Comparison of ENCODE assay signal across 8 cellular contexts in genomic region chr14:24114536-24115450, GRCh38. TPM values are rescaled to one million over a fixed set of nuclear protein-coding genes. Genes with fewer than 3 reads are reported as not detected.
A peak's percentile ranks its signal among the peaks of the same experiment; 100 is the strongest.
DNase-seq lines count a peak whose midpoint lies in the region; ATAC-seq and TF ChIP-seq lines count a peak whose summit lies in the region.

Gene DCAF11 (plus strand): TSS chr14:24114777. CDS start chr14:24115595, 818 bp downstream.
Gene NRL (minus strand): TSS chr14:24114949. CDS start chr14:24082848, 32,101 bp downstream.

- WGBS in IMR-90 (ENCODE audit: extremely low coverage in 2 of 2, insufficient read length in 1 of 2), 2 experiments: 0% methylated on average over 25 of the region's 65 CpGs; no CpG with 5 or more reads in 1 of the 2 experiments

- H3K4me3 ChIP-seq in IMR-90 (ENCODE audit: insufficient read depth, low read depth, low read length): peak within 1 kb of the TSS; percentile 74
- H3K4me3 ChIP-seq in OCI-LY7 (ENCODE audit: low read depth, low read length, poor library complexity, severe bottlenecking): peak within 1 kb of the TSS; percentile 91
- H3K4me3 ChIP-seq in epithelial cell of esophagus (ENCODE audit: low read length): peak within 1 kb of the TSS; percentile 92

- H2AFZ ChIP-seq in IMR-90 (replicated peaks; ENCODE audit: low read length, poor library complexity) (peak within 1 kb of the TSS; percentile 99), OCI-LY7 (ENCODE audit: low read length) (peak within 1 kb of the TSS; percentile 90)

- peaks cover 8% of the 10 kb centered on the region; the same call in 1 of the 2 replicates for H3K9me1 ChIP-seq in IMR-90 (ENCODE audit: insufficient read depth, low read length)

- H3K9me3 ChIP-seq in IMR-90 (ENCODE audit: control insufficient read depth, insufficient read depth, low read length) (no peaks in the 10 kb centered on the region), OCI-LY7 (ENCODE audit: low read length) (no peaks in the 10 kb centered on the region)

- DNase-seq in DMS 273 treated with DMSO at 0.1 percent for 48 hours (lab: John Stamatoyannopoulos, UW): peak; percentile 99
- peak; percentile 100 for DNase-seq in IMR-90
- DNase-seq in OCI-LY7 (ENCODE audit: low spot score): peak; percentile 99
- peak; percentile 99 for DNase-seq in activated T-cell treated with anti-CD3 and anti-CD28 coated beads for 4 hours
- peak; percentile 100 for DNase-seq in epithelial cell of esophagus (ENCODE audit: low read depth)
- DNase-seq in middle frontal gyrus (ENCODE audit: extremely low spot score, low spot score): peak; percentile 99
- peak; percentile 93 to 96 for DNase-seq in stimulated activated CD8-positive, alpha-beta memory T cell treated with anti-CD3 and anti-CD28 coated beads, Interleukin-2, amount 100 ng/mL, for 1 hour (ENCODE audit: low read depth in 2 of 2)

- dilution Hi-C loops in IMR-90 (cut with HindIII; ENCODE audit: low sequenced_read_pairs, unreplicated experiment): no loop called here

- intact Hi-C loops in IMR-90 (cut with micrococcal nuclease) (loop anchor here (1.0 to 2.0 kb wide), 2 partner anchors 26 to 47 kb away; partner anchors contain the start of genes EMC9 and IRF9), OCI-LY7 (cut with micrococcal nuclease; ENCODE audit: unreplicated experiment) (loop anchor here (1.0 kb wide), 4 partner anchors 20 to 47 kb away; partner anchors contain the start of genes EMC9, IRF9, PCK2 and PSME1)

- H3K36me3 ChIP-seq in IMR-90 (ENCODE audit: control insufficient read depth, insufficient read depth, low read length): peaks cover 15% of the 10 kb centered on the region
- peaks cover 34% of the 10 kb centered on the region for H3K36me3 ChIP-seq in OCI-LY7 (ENCODE audit: insufficient read depth, low read length)

- peak within 1 kb of the TSS; percentile 90 for H2BK120ac ChIP-seq in IMR-90 (ENCODE audit: low read depth, low read length)

- H3K79me2 ChIP-seq in OCI-LY7 (ENCODE audit: insufficient read depth, low read depth, low read length): peaks cover 8% of the 10 kb centered on the region; the same call in 1 of the 2 replicates

- H4K20me1 ChIP-seq in IMR-90 (ENCODE audit: insufficient read depth, low read length) (no peaks in the 10 kb centered on the region), OCI-LY7 (ENCODE audit: insufficient read depth, low read length) (no peaks in the 10 kb centered on the region)

- H2AK5ac ChIP-seq in IMR-90 (ENCODE audit: low read depth, low read length): peak within 1 kb of the TSS; percentile 72

- H3K4me1 ChIP-seq in IMR-90 (ENCODE audit: control insufficient read depth, insufficient read depth, low read length) (peaks cover 3% of the 10 kb centered on the region; the same call in 1 of the 2 replicates), OCI-LY7 (ENCODE audit: insufficient read depth, low read length, poor library complexity, severe bottlenecking) (peaks cover 15% of the 10 kb centered on the region)

- peak; percentile 30; the same call in 1 of the 2 replicates for TF ChIP-seq POLR2A in IMR-90 (IDR thresholded peaks at IDR 0.05; ENCODE audit: low read depth, low read length)

- peak within 1 kb of the TSS; percentile 95 for H3K23ac ChIP-seq in IMR-90 (ENCODE audit: low read depth, low read length)

- peak; percentile 81 for ATAC-seq in GM21529 (IDR thresholded peaks at IDR 0.05; ENCODE audit: unreplicated experiment)
- peak; percentile 90 for ATAC-seq in IMR-90 (ENCODE audit: low read depth)

- TF ChIP-seq CTCF in IMR-90 (conservative IDR thresholded peaks at IDR 0.05; ENCODE audit: low read depth, low read length) (no peak), OCI-LY7 (conservative IDR thresholded peaks at IDR 0.05; ENCODE audit: low read length) (no peak), epithelial cell of esophagus (IDR thresholded peaks at IDR 0.05; ENCODE audit: insufficient read depth, low read depth, low read length, missing control alignments) (no peak)

- no TSS peak for BruUV-seq in IMR-90 (replicated peaks; lab: Mats Ljungman, UMichigan)
- BruUV-seq in OCI-LY7 (replicated peaks; lab: Mats Ljungman, UMichigan): no TSS peak

- H3K9me2 ChIP-seq in OCI-LY7 (ENCODE audit: insufficient read depth, low read length): no peaks in the 10 kb centered on the region

- peak within 1 kb of the TSS; percentile 97 for H3K4ac ChIP-seq in IMR-90 (ENCODE audit: low read depth, low read length)

- H3K27ac ChIP-seq in IMR-90 (ENCODE audit: insufficient read depth, low read length): peak within 1 kb of the TSS; percentile 91
- H3K27ac ChIP-seq in OCI-LY7 (ENCODE audit: low read depth, low read length, poor library complexity, severe bottlenecking): peak within 1 kb of the TSS; percentile 93

- H3K14ac ChIP-seq in IMR-90 (replicated peaks; ENCODE audit: low read depth, low read length): peak within 1 kb of the TSS; percentile 78

- TF ChIP-seq RAD21 in IMR-90 (IDR thresholded peaks at IDR 0.05; ENCODE audit: low read length): no peak

- in situ Hi-C loops in IMR-90 (cut with MboI; ENCODE audit: low sequenced_read_pairs): no loop called here

- peak within 1 kb of the TSS; percentile 97 for H2BK5ac ChIP-seq in IMR-90 (ENCODE audit: low read depth, low read length, poor library complexity, severe bottlenecking)

- H2AK9ac ChIP-seq in IMR-90 (replicated peaks; ENCODE audit: low read depth, low read length, poor library complexity): peak within 1 kb of the TSS; percentile 99

- peak within 1 kb of the TSS; percentile 94 for H3K56ac ChIP-seq in IMR-90 (ENCODE audit: extremely low read depth, insufficient read depth, low read length)

- H3K27me3 ChIP-seq in IMR-90 (ENCODE audit: control insufficient read depth, insufficient read depth, low read length): no peaks in the 10 kb centered on the region

- peaks cover 10 to 16% of the 10 kb centered on the region in 2 experiments; a peak in 2 of 4 replicates for H3K79me1 ChIP-seq in IMR-90 (ENCODE audit: low read depth in 1 of 2, low read length in 2 of 2)

- H3K9ac ChIP-seq in IMR-90 (ENCODE audit: low read depth, low read length): peak within 1 kb of the TSS; percentile 76

- H4K8ac ChIP-seq in IMR-90 (ENCODE audit: low read depth in 2 of 2, low read length in 2 of 2): peak within 1 kb of the TSS; percentile 94 to 99

- peak within 1 kb of the TSS; percentile 98 for H4K91ac ChIP-seq in IMR-90 (ENCODE audit: insufficient read depth, low read depth, low read length)

- H3K18ac ChIP-seq in IMR-90 (ENCODE audit: low read depth, low read length): peak within 1 kb of the TSS; percentile 70

- peak within 1 kb of the TSS; percentile 33; the same call in 1 of the 3 replicates for H2BK15ac ChIP-seq in IMR-90 (ENCODE audit: low read depth, low read length)

- H2BK20ac ChIP-seq in IMR-90 (ENCODE audit: low read depth, low read length): peak within 1 kb of the TSS; percentile 50

- POLR2A ChIA-PET in IMR-90 (lab: Charles Lee; ENCODE audit: unreplicated experiment) (interaction anchor here (1.0 to 1.8 kb wide), 2 partner anchors 21 to 32 kb away, joined by 6 to 7 read pairs; partner anchors contain the start of genes PSME1 and PSME2), OCI-LY7 (lab: Charles Lee) (interaction anchor here (0.5 to 4.2 kb wide), 20 partner anchors 10 to 161 kb away, joined by 3 to 64 read pairs (median 4); partner anchors contain the start of genes DHRS4, EMC9, IRF9 and PCK2)

- H3K4me2 ChIP-seq in IMR-90 (ENCODE audit: low read depth, low read length): peak within 1 kb of the TSS; percentile 89
- H3K4me2 ChIP-seq in OCI-LY7 (ENCODE audit: low read length): peak within 1 kb of the TSS; percentile 95

- H4K5ac ChIP-seq in IMR-90 (ENCODE audit: low read depth, low read length): peak within 1 kb of the TSS; percentile 81

- CTCF ChIA-PET in IMR-90 (lab: Yijun Ruan, JAX) (interaction anchor here (0.5 to 1.8 kb wide), 5 partner anchors 9 to 1213 kb away, joined by 3 to 7 read pairs (median 3); partner anchors contain the start of gene IRF9), OCI-LY7 (lab: Charles Lee; ENCODE audit: unreplicated experiment) (interaction anchor here (0.7 to 2.7 kb wide), 7 partner anchors 9 to 128 kb away, joined by 3 to 12 read pairs (median 5); partner anchors contain the start of genes IRF9, PSME1 and TINF2)

TF ChIP-seq in IMR-90, 13 proteins besides CTCF, POLR2A, EP300 and RAD21 (continues in another document):
- TF ChIP-seq BHLHE40 (IDR thresholded peaks at IDR 0.05; ENCODE audit: low read depth, low read length) (peak; percentile 73), MXI1 (IDR thresholded peaks at IDR 0.05; ENCODE audit: borderline replicate concordance, low read depth, low read length) (peak; percentile 92), MAZ (IDR thresholded peaks at IDR 0.05; ENCODE audit: borderline replicate concordance, low read depth, low read length) (peak; percentile 82; the same call in 1 of the 2 replicates), NFE2L2 (IDR thresholded peaks at IDR 0.05; ENCODE audit: low read depth, low read length) (no peak), RCOR1 (IDR thresholded peaks at IDR 0.05; ENCODE audit: insufficient replicate concordance, low read length) (no peak), FOS (IDR thresholded peaks at IDR 0.05; ENCODE audit: low read depth, low read length) (peak; percentile 84; the same call in 1 of the 2 replicates), USF2 (IDR thresholded peaks at IDR 0.05; ENCODE audit: low read depth, low read length) (peak; percentile 96), MAFK (IDR thresholded peaks at IDR 0.05; ENCODE audit: low read depth, low read length) (0 out of 2 replicates have a peak, but pooled peaks have one; percentile 25), SMC3 (IDR thresholded peaks at IDR 0.05; ENCODE audit: low read depth, low read length) (no peak)

RNA-seq across cellular contexts. Expression of gene DCAF11, which starts in this region (rescaled TPM):
- total RNA-seq in IMR-90 (2012; rRNA removed) (46.7 and 52.0 TPM in 2 replicates), OCI-LY7 (2022) (63.6 and 77.3 TPM in 2 replicates)
- polyA plus RNA-seq in IMR-90 (2012; rRNA removed): 19.0 and 21.0 TPM in 2 replicates
- polyA plus RNA-seq in IMR-90 (2012; cell fraction: cytosol; rRNA removed): 24.4 and 34.6 TPM in 2 replicates
- 24.9 and 32.5 TPM in 2 replicates for polyA plus RNA-seq in IMR-90 (2012; cell fraction: nucleus; rRNA removed; ENCODE audit: low replicate concordance)
- 75.5 and 79.2 TPM in 2 replicates for total RNA-seq in OCI-LY7 (2014; rRNA removed; shearing (Covaris generic))

RNA-seq across cellular contexts. Expression of gene NRL, which starts in this region (rescaled TPM):
- total RNA-seq in IMR-90 (2012; rRNA removed): 0.18 and 0.28 TPM in 2 replicates
- 0.70 and 0.85 TPM in 2 replicates for polyA plus RNA-seq in IMR-90 (2012; rRNA removed)
- polyA plus RNA-seq in IMR-90 (2012; cell fraction: cytosol; rRNA removed): 0.38 and 1.2 TPM in 2 replicates
- polyA plus RNA-seq in IMR-90 (2012; cell fraction: nucleus; rRNA removed; ENCODE audit: low replicate concordance): 0.44 and 0.69 TPM in 2 replicates
- total RNA-seq in OCI-LY7 (2014; rRNA removed; shearing (Covaris generic)): 3.1 and 4.6 TPM in 2 replicates
- 7.5 and 8.1 TPM in 2 replicates for total RNA-seq in OCI-LY7 (2022)

Comparison
In these comparisons a context has a peak if more than half of its experiments do, and no peak if none do; other contexts are left out.
1. Peak in every context shown above with its lines: DNase-seq, ATAC-seq, H3K4me3 ChIP-seq and H3K27ac ChIP-seq.